ENCODE assay signal across 8 cellular contexts in the genomic region with DNA sequence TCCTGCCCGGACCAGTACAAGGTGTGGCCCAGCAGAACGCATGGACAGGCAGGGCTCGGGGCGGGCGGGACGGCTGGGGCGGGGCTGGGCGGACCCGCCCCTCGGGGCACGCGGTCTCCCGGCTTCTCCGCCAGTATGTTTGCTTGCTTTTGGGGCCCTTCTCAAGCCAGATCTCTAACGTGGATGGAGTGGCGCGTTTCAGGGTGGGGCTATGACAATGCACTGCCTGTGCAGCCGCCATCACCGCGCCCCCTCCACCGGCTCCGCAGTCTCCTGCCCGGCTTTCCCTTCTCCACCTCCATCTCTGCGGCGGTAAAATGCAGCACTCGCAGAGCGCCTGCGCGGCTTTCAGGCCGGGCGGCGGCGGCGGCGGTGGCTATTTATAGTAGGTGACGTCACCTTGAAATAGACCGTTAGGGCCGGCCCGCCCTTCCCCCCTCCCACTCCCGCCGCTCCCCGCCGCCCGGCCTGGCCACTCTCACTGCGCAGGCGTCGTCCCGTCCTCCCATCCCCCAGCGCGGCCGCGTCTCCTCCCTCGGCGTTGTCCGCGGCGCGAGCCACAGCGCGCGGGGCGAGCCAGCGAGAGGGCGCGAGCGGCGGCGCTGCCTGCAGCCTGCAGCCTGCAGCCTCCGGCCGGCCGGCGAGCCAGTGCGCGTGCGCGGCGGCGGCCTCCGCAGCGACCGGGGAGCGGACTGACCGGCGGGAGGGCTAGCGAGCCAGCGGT.
DNase-seq lines count a peak whose midpoint lies in the region; ATAC-seq lines count a peak whose summit lies in the region.

YWHAH (plus strand) TSS at position 560 of the 724 bp plus-strand sequence. CDS start 199 bp downstream, outside the sequence.

- DNase-seq in ACHN (peak; percentile 88), NCI-H2227 (lab: John Stamatoyannopoulos, UW; ENCODE audit: unreplicated experiment) (peak; percentile 94), caudate nucleus (lab: John Stamatoyannopoulos, UW) (peak in 60 of 61 donors; percentile 50 to 98 (median 91)), islet precursor cell (peak; percentile 97)
- peak; percentile 68 to 81 (median 72) for DNase-seq in activated CD4-positive, CD25-positive, alpha-beta regulatory T cell (lab: John Stamatoyannopoulos, UW)
- DNase-seq in stimulated activated CD4-positive, alpha-beta T cell treated with anti-CD3 and anti-CD28 coated beads, Interleukin-12 subunit alpha, Interleukin-12 subunit beta, amount 100 ng/mL, for 4 hours: peak; percentile 91

- ATAC-seq in GM18868 (IDR thresholded peaks at IDR 0.05; ENCODE audit: unreplicated experiment) (peak; percentile 71), HG03103 (IDR thresholded peaks at IDR 0.05; ENCODE audit: low read depth, unreplicated experiment) (peak; percentile 47)

- peak within 1 kb of the TSS; percentile 96 for H3K27ac ChIP-seq in caudate nucleus (ENCODE audit: low read depth, low read length)

- in situ Hi-C loops in ACHN (cut with HindIII; ENCODE audit: low pct_ligation_motif_present, low pct_unique_long_range_greater_than_20kb, low sequenced_read_pairs): no loop called here

Comparison
In these comparisons a context has a peak if more than half of its experiments do, and no peak if none do; other contexts are left out.
1. Peak in every context shown above with its lines: DNase-seq, ATAC-seq and H3K27ac ChIP-seq.